In the genomic region with DNA sequence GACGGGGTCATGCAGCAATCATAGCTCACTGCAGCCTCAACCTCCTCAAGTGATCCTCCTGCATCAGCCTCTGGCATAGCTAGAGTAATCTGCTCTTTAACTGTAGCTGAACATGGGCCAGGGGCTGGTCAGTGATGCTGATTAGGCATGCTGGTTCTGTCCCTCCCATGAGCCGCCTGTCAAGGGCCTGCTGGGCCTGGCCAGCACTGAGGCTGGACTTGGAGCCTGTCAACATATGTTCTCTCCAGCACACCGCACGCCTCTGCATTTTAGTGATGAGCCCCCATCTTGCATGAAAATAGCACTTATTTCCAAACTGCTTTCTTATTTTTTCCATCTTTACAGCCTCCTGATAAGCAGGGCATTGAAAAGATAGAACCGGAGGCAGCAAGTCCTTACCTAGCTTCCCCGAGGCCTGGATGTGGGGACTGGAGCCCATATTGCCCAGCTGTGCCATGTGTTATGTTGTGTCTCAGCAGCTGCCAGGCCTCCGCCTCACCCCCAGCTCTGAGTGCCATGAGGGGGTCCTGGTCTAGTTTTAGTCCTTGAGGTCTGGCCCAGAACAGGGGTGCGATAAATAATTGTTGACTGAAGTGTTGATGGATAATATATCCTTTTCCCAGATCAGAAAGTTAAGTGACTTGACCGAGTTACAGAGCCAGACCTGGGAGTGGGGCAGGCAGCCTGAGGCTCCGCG, we compare ENCODE assay signal across 13 cellular contexts.
DNase-seq lines count a peak whose midpoint lies in the region; ATAC-seq and TF ChIP-seq lines count a peak whose summit lies in the region.
"Had no signal": no experiment of that assay in that cellular context is flagged by ENCODE, and none has a peak within 500 bp of the region (broad histone marks: within the 10 kb centered on the region; RNA-seq: fewer than 3 reads in every experiment).

No MANE protein-coding gene starts in this region.

- no peak for DNase-seq in WERI-Rb-1
- DNase-seq in cerebellar cortex (ENCODE audit: low spot score), result peak; percentile 41
- DNase-seq in right atrium auricular region (ENCODE audit: low spot score), result no peak
- DNase-seq in neuronal stem cell (ENCODE audit: low spot score), result no peak
- no peak for DNase-seq in activated gamma-delta T cell (lab: John Stamatoyannopoulos, UW)
- DNase-seq: ACHN, H7, IMR-90, NCI-H187 treated with DMSO at 0.1 percent for 48 hours, NCI-H226 had no signal

- H3K9ac ChIP-seq in neuronal stem cell (ENCODE audit: low read depth, low read length, poor library complexity), result no peak overlapping the region

- no peak overlapping the region for H3K4me2 ChIP-seq in neuronal stem cell (ENCODE audit: insufficient read depth, low read length, poor library complexity, severe bottlenecking)

- ATAC-seq in GM21529 (IDR thresholded peaks at IDR 0.05; ENCODE audit: unreplicated experiment), result no peak
- ATAC-seq in HG02610 (IDR thresholded peaks at IDR 0.05; ENCODE audit: unreplicated experiment), result no peak

- H3K4me1 ChIP-seq in right atrium auricular region, result peaks cover 0 to 24% of the 10 kb centered on the region in 2 donors
- H3K4me1 ChIP-seq in neuronal stem cell (ENCODE audit: control insufficient read depth in 2 of 2, insufficient read depth in 1 of 2, low read depth in 1 of 2, low read length in 2 of 2), result peaks cover 3 to 17% of the 10 kb centered on the region in 2 donors

- H3K27me3 ChIP-seq in WERI-Rb-1 (ENCODE audit: insufficient read depth, low read depth, severe bottlenecking) (no peaks in the 10 kb centered on the region), right atrium auricular region (no peaks in the 10 kb centered on the region), neuronal stem cell (ENCODE audit: control insufficient read depth in 3 of 3, insufficient read depth in 3 of 3, low read depth in 1 of 3, low read length in 3 of 3) (no peaks in the 10 kb centered on the region)

- no peak overlapping the region for H3K4me3 ChIP-seq in WERI-Rb-1 (ENCODE audit: low read depth, low read length)
- H3K4me3 ChIP-seq in right atrium auricular region, result no peak overlapping the region
- H3K4me3 ChIP-seq in neuronal stem cell (ENCODE audit: low read length in 2 of 2), result no peak overlapping the region

- H2BK15ac ChIP-seq in neuronal stem cell (ENCODE audit: low read length), result no peak overlapping the region

- no peak overlapping the region for H2BK5ac ChIP-seq in neuronal stem cell (ENCODE audit: low read length)

- no peak overlapping the region for H2BK120ac ChIP-seq in neuronal stem cell (ENCODE audit: low read depth, low read length)

- no peak overlapping the region for H4K8ac ChIP-seq in neuronal stem cell (ENCODE audit: low read depth, low read length)

- peak overlapping the region; percentile 2 for H2AK5ac ChIP-seq in neuronal stem cell (ENCODE audit: low read depth, low read length)

- H2BK12ac ChIP-seq in neuronal stem cell (ENCODE audit: low read length), result no peak overlapping the region

- H3K14ac ChIP-seq in neuronal stem cell (ENCODE audit: low read length), result no peak overlapping the region

- no peak overlapping the region for H4K91ac ChIP-seq in neuronal stem cell (ENCODE audit: low read depth, low read length, poor library complexity)

- WGBS in neuronal stem cell (ENCODE audit: extremely low coverage in 2 of 2, insufficient read length in 2 of 2, insufficient replicate concordance in 1 of 2), 2 donors, result no CpG with 5 or more reads among the region's 11 CpGs

- H3K23ac ChIP-seq in neuronal stem cell (ENCODE audit: low read depth, low read length, poor library complexity), result no peak overlapping the region

- no peak overlapping the region for H3K4ac ChIP-seq in neuronal stem cell (ENCODE audit: low read length)

- H3K9me3 ChIP-seq in WERI-Rb-1 (ENCODE audit: severe bottlenecking) (no peaks in the 10 kb centered on the region), right atrium auricular region (no peaks in the 10 kb centered on the region), neuronal stem cell (replicated peaks in 1 of 2; ENCODE audit: control insufficient read depth in 2 of 2, insufficient read depth in 1 of 2, low read depth in 1 of 2, low read length in 2 of 2) (no peaks in the 10 kb centered on the region)

- TF ChIP-seq CTCF in WERI-Rb-1 (IDR thresholded peaks at IDR 0.05; ENCODE audit: low read depth, low read length), result no peak
- TF ChIP-seq CTCF in right atrium auricular region (IDR thresholded peaks at IDR 0.05), result no peak

- H3K27ac ChIP-seq in WERI-Rb-1 (peak overlapping the region; percentile 77), right atrium auricular region (peak overlapping the region; percentile 11 to 60), neuronal stem cell (replicated peaks; ENCODE audit: low read length) (no peak overlapping the region)
- H3K27ac ChIP-seq: HL-60 had no signal

- H3K79me1 ChIP-seq in neuronal stem cell (ENCODE audit: low read depth, low read length), result no peaks in the 10 kb centered on the region

- no peaks in the 10 kb centered on the region for H3K36me3 ChIP-seq in WERI-Rb-1
- H3K36me3 ChIP-seq in right atrium auricular region, result no peaks in the 10 kb centered on the region
- peaks cover 0 to 25% of the 10 kb centered on the region in 2 donors for H3K36me3 ChIP-seq in neuronal stem cell (replicated peaks in 1 of 2; ENCODE audit: control insufficient read depth in 2 of 2, insufficient read depth in 2 of 2, low read length in 2 of 2)

- peak overlapping the region; percentile 11 for H3K18ac ChIP-seq in neuronal stem cell (ENCODE audit: low read length)

- no peak overlapping the region for H2AFZ ChIP-seq in neuronal stem cell (ENCODE audit: low read length)
